ENCODE assay signal across 15 cellular contexts in the genomic region with DNA sequence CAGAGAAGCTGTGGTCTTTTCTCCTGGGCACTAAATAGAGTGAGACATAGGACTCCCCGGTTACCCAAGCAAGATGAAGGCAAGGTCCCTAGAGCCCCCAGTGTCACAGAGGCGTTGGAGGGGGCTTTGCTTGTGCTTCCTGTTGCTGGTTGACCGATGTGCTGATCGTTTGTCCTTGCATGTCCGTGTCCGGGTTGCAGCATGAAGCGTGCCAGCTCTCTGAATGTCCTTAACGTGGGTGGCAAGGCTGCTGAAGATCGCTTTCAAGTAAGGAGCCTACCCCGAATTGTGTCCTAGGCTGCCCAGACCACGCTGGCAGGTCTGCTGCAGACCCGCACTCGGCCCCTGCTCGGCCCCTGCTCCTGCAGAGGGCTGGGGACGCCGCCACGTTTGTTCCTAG. TPM values are rescaled to one million over a fixed set of nuclear protein-coding genes. Genes with fewer than 3 reads are reported as not detected.
A peak's percentile ranks its signal among the peaks of the same experiment; 100 is the strongest.
DNase-seq lines count a peak whose midpoint lies in the region; ATAC-seq lines count a peak whose summit lies in the region.
"Had no signal": no experiment of that assay in that cellular context is flagged by ENCODE, and none has a peak within 500 bp of the region (broad histone marks: within the 10 kb centered on the region; RNA-seq: fewer than 3 reads in every experiment).

No MANE protein-coding gene starts in this region.

- H3K27ac ChIP-seq in caudate nucleus (ENCODE audit: low read depth, low read length), result no peak overlapping the region
- H3K27ac ChIP-seq: 22Rv1 had no signal

- peak; percentile 12 for DNase-seq in activated T-cell treated with anti-CD3 and anti-CD28 coated beads, Interleukin-2, amount 50 U/mL, for 24 hours
- DNase-seq in activated T-cell treated with anti-CD3 and anti-CD28 coated beads for 4 hours, result no peak
- DNase-seq in caudate nucleus (lab: John Stamatoyannopoulos, UW), result no peak
- DNase-seq in natural killer cell treated with Interleukin-12 subunit alpha and Interleukin-12 subunit beta and Interleukin-15 and Interleukin-18, amount 100 ng/mL, for 72 hours (ENCODE audit: low spot score), result no peak
- DNase-seq in stimulated activated effector memory CD8-positive, alpha-beta T cell treated with anti-CD3 and anti-CD28 coated beads, Interleukin-12 subunit alpha, Interleukin-12 subunit beta, amount 100 ng/mL, for 72 hours (ENCODE audit: low spot score in 2 of 2), result no peak
- DNase-seq in NCI-H1105 treated with DMSO at 0.1 percent for 48 hours (lab: John Stamatoyannopoulos, UW), result no peak
- DNase-seq: activated CD8-positive, alpha-beta memory T cell treated with anti-CD3 and anti-CD28 coated beads, Interleukin-2, amount 50 U/mL, for 4 hours; NCI-H1092 treated with DMSO at 0.1 percent for 48 hours; NCI-H526 treated with DMSO at 0.1 percent for 48 hours; retina had no signal

- no peaks in the 10 kb centered on the region for H3K9me3 Mint-ChIP-seq in activated T-cell treated with anti-CD3 and anti-CD28 coated beads, Interleukin-2, amount 50 U/mL, for 24 hours
- H3K9me3 Mint-ChIP-seq in IgD-negative memory B cell, result no peaks in the 10 kb centered on the region
- no peaks in the 10 kb centered on the region for H3K9me3 Mint-ChIP-seq in natural killer cell treated with Interleukin-12 subunit alpha and Interleukin-12 subunit beta and Interleukin-15 and Interleukin-18, amount 100 ng/mL, for 72 hours
- H3K9me3 Mint-ChIP-seq in stimulated activated effector memory CD8-positive, alpha-beta T cell treated with anti-CD3 and anti-CD28 coated beads, Interleukin-12 subunit alpha, Interleukin-12 subunit beta, amount 100 ng/mL, for 72 hours, result no peaks in the 10 kb centered on the region
- H3K9me3 Mint-ChIP-seq: dendritic cell treated with granulocyte-macrophage colony-stimulating factor and Interleukin-4, amounts not matched to agents 40 ng/mL and 50 ng/mL, for 4 days had no signal

- H3K4me1 Mint-ChIP-seq in activated T-cell treated with anti-CD3 and anti-CD28 coated beads, Interleukin-2, amount 50 U/mL, for 24 hours (ENCODE audit: low read depth), result peaks cover 6% of the 10 kb centered on the region
- H3K4me1 Mint-ChIP-seq in IgD-negative memory B cell, result peaks cover 38 to 43% (median 40%) of the 10 kb centered on the region in 3 donors
- H3K4me1 Mint-ChIP-seq in natural killer cell treated with Interleukin-12 subunit alpha and Interleukin-12 subunit beta and Interleukin-15 and Interleukin-18, amount 100 ng/mL, for 72 hours (ENCODE audit: low read depth in 2 of 2), result peaks cover 0 to 10% of the 10 kb centered on the region in 2 donors
- no peaks in the 10 kb centered on the region for H3K4me1 Mint-ChIP-seq in stimulated activated effector memory CD8-positive, alpha-beta T cell treated with anti-CD3 and anti-CD28 coated beads, Interleukin-12 subunit alpha, Interleukin-12 subunit beta, amount 100 ng/mL, for 72 hours

- no peak overlapping the region for H3K4me3 Mint-ChIP-seq in activated T-cell treated with anti-CD3 and anti-CD28 coated beads, Interleukin-2, amount 50 U/mL, for 24 hours
- peak overlapping the region in 3 of 4 donors; percentile 75 to 95 (median 88) for H3K4me3 Mint-ChIP-seq in IgD-negative memory B cell
- H3K4me3 Mint-ChIP-seq in natural killer cell treated with Interleukin-12 subunit alpha and Interleukin-12 subunit beta and Interleukin-15 and Interleukin-18, amount 100 ng/mL, for 72 hours, result no peak overlapping the region
- H3K4me3 Mint-ChIP-seq in stimulated activated effector memory CD8-positive, alpha-beta T cell treated with anti-CD3 and anti-CD28 coated beads, Interleukin-12 subunit alpha, Interleukin-12 subunit beta, amount 100 ng/mL, for 72 hours, result no peak overlapping the region
- H3K4me3 Mint-ChIP-seq: dendritic cell treated with granulocyte-macrophage colony-stimulating factor and Interleukin-4, amounts not matched to agents 40 ng/mL and 50 ng/mL, for 4 days had no signal

- no peaks in the 10 kb centered on the region for H3K27me3 Mint-ChIP-seq in activated T-cell treated with anti-CD3 and anti-CD28 coated beads, Interleukin-2, amount 50 U/mL, for 24 hours
- H3K27me3 Mint-ChIP-seq in IgD-negative memory B cell, result no peaks in the 10 kb centered on the region
- H3K27me3 Mint-ChIP-seq in natural killer cell treated with Interleukin-12 subunit alpha and Interleukin-12 subunit beta and Interleukin-15 and Interleukin-18, amount 100 ng/mL, for 72 hours, result no peaks in the 10 kb centered on the region
- H3K27me3 Mint-ChIP-seq: dendritic cell treated with granulocyte-macrophage colony-stimulating factor and Interleukin-4, amounts not matched to agents 40 ng/mL and 50 ng/mL, for 4 days had no signal

- ATAC-seq in HG02759 (IDR thresholded peaks at IDR 0.05; ENCODE audit: unreplicated experiment), result peak; percentile 36
- ATAC-seq in natural killer cell treated with Interleukin-12 subunit alpha and Interleukin-12 subunit beta and Interleukin-15 and Interleukin-18, amount 100 ng/mL, for 72 hours, result no peak
- ATAC-seq in stimulated activated effector memory CD8-positive, alpha-beta T cell treated with anti-CD3 and anti-CD28 coated beads, Interleukin-12 subunit alpha, Interleukin-12 subunit beta, amount 100 ng/mL, for 72 hours, result no peak
- ATAC-seq: HCT116 had no signal

- H3K27ac Mint-ChIP-seq in activated T-cell treated with anti-CD3 and anti-CD28 coated beads, Interleukin-2, amount 50 U/mL, for 24 hours, result no peak overlapping the region
- peak overlapping the region; percentile 88 to 93 (median 89) for H3K27ac Mint-ChIP-seq in IgD-negative memory B cell
- no peak overlapping the region for H3K27ac Mint-ChIP-seq in natural killer cell treated with Interleukin-12 subunit alpha and Interleukin-12 subunit beta and Interleukin-15 and Interleukin-18, amount 100 ng/mL, for 72 hours
- H3K27ac Mint-ChIP-seq in stimulated activated effector memory CD8-positive, alpha-beta T cell treated with anti-CD3 and anti-CD28 coated beads, Interleukin-12 subunit alpha, Interleukin-12 subunit beta, amount 100 ng/mL, for 72 hours, result no peak overlapping the region
- H3K27ac Mint-ChIP-seq: dendritic cell treated with granulocyte-macrophage colony-stimulating factor and Interleukin-4, amounts not matched to agents 40 ng/mL and 50 ng/mL, for 4 days had no signal

- peaks cover 84% of the 10 kb centered on the region for H3K36me3 Mint-ChIP-seq in activated T-cell treated with anti-CD3 and anti-CD28 coated beads, Interleukin-2, amount 50 U/mL, for 24 hours (ENCODE audit: low read depth)
- peaks cover under 1% of the 10 kb centered on the region for H3K36me3 Mint-ChIP-seq in IgD-negative memory B cell
- H3K36me3 Mint-ChIP-seq in natural killer cell treated with Interleukin-12 subunit alpha and Interleukin-12 subunit beta and Interleukin-15 and Interleukin-18, amount 100 ng/mL, for 72 hours, result no peaks in the 10 kb centered on the region
- H3K36me3 Mint-ChIP-seq in stimulated activated effector memory CD8-positive, alpha-beta T cell treated with anti-CD3 and anti-CD28 coated beads, Interleukin-12 subunit alpha, Interleukin-12 subunit beta, amount 100 ng/mL, for 72 hours, result peaks cover 87% of the 10 kb centered on the region

RNA-seq across cellular contexts. Expression of a gene that starts 23.1 kb away (rescaled TPM):
- 5.7 TPM for polyA plus RNA-seq in IgD-negative memory B cell
- 100 to 1,000 TPM in 1 of 2 donors, 10 to 100 TPM in 1; 37.3 to 112 TPM for total RNA-seq in natural killer cell treated with Interleukin-12 subunit alpha and Interleukin-12 subunit beta and Interleukin-15 and Interleukin-18, amount 100 ng/mL, for 72 hours

RNA-seq across cellular contexts. Expression of a gene that starts 23.5 kb away (rescaled TPM):
- polyA plus RNA-seq in IgD-negative memory B cell, result 10.3 TPM
- 10 to 100 TPM; 13.0 to 22.0 TPM for total RNA-seq in natural killer cell treated with Interleukin-12 subunit alpha and Interleukin-12 subunit beta and Interleukin-15 and Interleukin-18, amount 100 ng/mL, for 72 hours

Comparison
In these comparisons a context has a peak if more than half of its experiments do, and no peak if none do; other contexts are left out.
1. H3K27ac Mint-ChIP-seq: peak in IgD-negative memory B cell (3 of 3); none in activated T-cell treated with anti-CD3 and anti-CD28 coated beads, Interleukin-2, amount 50 U/mL, for 24 hours (single experiment), natural killer cell treated with Interleukin-12 subunit alpha and Interleukin-12 subunit beta and Interleukin-15 and Interleukin-18, amount 100 ng/mL, for 72 hours (0 of 2) and stimulated activated effector memory CD8-positive, alpha-beta T cell treated with anti-CD3 and anti-CD28 coated beads, Interleukin-12 subunit alpha, Interleukin-12 subunit beta, amount 100 ng/mL, for 72 hours (single experiment).
2. H3K4me3 Mint-ChIP-seq: peak in IgD-negative memory B cell (3 of 4); none in activated T-cell treated with anti-CD3 and anti-CD28 coated beads, Interleukin-2, amount 50 U/mL, for 24 hours (single experiment), natural killer cell treated with Interleukin-12 subunit alpha and Interleukin-12 subunit beta and Interleukin-15 and Interleukin-18, amount 100 ng/mL, for 72 hours (single experiment) and stimulated activated effector memory CD8-positive, alpha-beta T cell treated with anti-CD3 and anti-CD28 coated beads, Interleukin-12 subunit alpha, Interleukin-12 subunit beta, amount 100 ng/mL, for 72 hours (single experiment).